In the genomic region with DNA sequence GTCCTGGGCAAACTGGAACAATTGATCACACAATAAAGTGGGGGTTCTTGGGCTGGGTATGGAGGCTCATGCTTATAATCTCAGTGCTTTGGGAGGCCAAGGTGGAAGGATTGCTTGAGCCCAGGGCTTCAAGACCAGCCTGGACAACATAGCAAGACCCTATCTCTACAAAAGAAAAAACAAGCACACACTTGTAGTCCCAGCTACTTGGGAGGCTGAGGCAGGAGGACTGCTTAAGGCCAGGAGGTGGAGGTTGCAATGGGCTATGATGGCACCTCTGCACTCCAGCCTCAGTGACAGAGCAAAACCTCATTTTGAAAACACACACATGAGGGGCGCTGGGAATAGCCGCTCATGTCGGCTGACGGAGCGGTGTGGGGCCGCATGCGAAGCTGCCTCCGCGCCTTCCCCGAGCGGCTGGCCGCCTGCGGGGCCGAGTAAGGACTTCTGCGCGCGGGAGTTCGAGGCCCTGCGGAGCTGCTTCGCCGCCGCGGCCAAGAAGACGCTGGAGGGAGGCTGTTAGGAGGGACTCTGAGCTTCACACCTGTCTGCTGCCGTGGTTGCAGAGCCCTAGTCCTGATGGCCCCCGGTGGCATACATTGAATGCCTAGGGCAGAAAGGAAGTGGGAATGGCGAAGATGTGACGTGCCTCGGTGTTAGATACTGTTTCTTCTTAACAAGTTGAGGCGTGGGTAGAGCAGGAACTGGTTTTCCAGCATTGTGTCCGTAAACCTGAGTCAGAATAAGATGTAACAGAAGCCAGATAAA, we compare ENCODE assay signal across 9 cellular contexts. TPM values are rescaled to one million over a fixed set of nuclear protein-coding genes. Genes with fewer than 3 reads are reported as not detected.
DNase-seq lines count a peak whose midpoint lies in the region; ATAC-seq and TF ChIP-seq lines count a peak whose summit lies in the region.
"Had no signal": no experiment of that assay in that cellular context is flagged by ENCODE, and none has a peak within 500 bp of the region (broad histone marks: within the 10 kb centered on the region; RNA-seq: fewer than 3 reads in every experiment).

No MANE protein-coding gene starts in this region.

- H3K27ac ChIP-seq in 22Rv1: peak overlapping the region; percentile 100
- H3K27ac ChIP-seq in PC-3 (ENCODE audit: low read length): peak overlapping the region; percentile 81
- H3K27ac ChIP-seq in A673 (ENCODE audit: low read depth, low read length, poor library complexity, severe bottlenecking): no peak overlapping the region

- peaks cover 5% of the 10 kb centered on the region for H3F3A ChIP-seq in PC-3 (ENCODE audit: low read length, unreplicated experiment)

- intact Hi-C loops in PC-3 (cut with micrococcal nuclease) (loop anchor here (5.0 kb wide), 1 partner anchor 280 kb away; a partner anchor contains a TSS), A673 (cut with micrococcal nuclease; ENCODE audit: unreplicated experiment) (no loop called here)

- H3K9me3 ChIP-seq in PC-3 (ENCODE audit: low read length) (no peaks in the 10 kb centered on the region), A673 (ENCODE audit: low read depth, low read length, poor library complexity, severe bottlenecking) (no peaks in the 10 kb centered on the region)

- H3K79me2 ChIP-seq in PC-3 (ENCODE audit: low read length): no peaks in the 10 kb centered on the region

- no peaks in the 10 kb centered on the region for H4K20me1 ChIP-seq in PC-3 (ENCODE audit: low read length)

- ATAC-seq in GM19324 (IDR thresholded peaks at IDR 0.05; ENCODE audit: low FRiP score, unreplicated experiment) (peak; percentile 6), PC-3 (no peak)

- CTCF ChIA-PET in PC-3 (lab: Charles Lee) (interaction anchor here (2.1 kb wide), 1 partner anchor 74 kb away, joined by 13 read pairs; no protein-coding TSS in a partner anchor), A673 (lab: Charles Lee) (no interaction called here)

- in situ Hi-C loops in ACHN (cut with HindIII; ENCODE audit: low pct_ligation_motif_present, low pct_unique_long_range_greater_than_20kb, low sequenced_read_pairs): no loop called here

- peak; percentile 68 for DNase-seq in PC-3
- DNase-seq in islet precursor cell: peak; percentile 45
- DNase-seq in A673 (ENCODE audit: low spot score): no peak
- DNase-seq in kidney glomerular epithelial cell (lab: John Stamatoyannopoulos, UW): no peak
- no peak for DNase-seq in GM19238 (ENCODE audit: insufficient read length, low spot score)
- no peak for DNase-seq in ACHN
- DNase-seq: SIG-M5 had no signal

- POLR2A ChIA-PET in PC-3 (lab: Charles Lee; ENCODE audit: unreplicated experiment): interaction anchor here (0.6 kb wide), 1 partner anchor 495 kb away, joined by 3 read pairs; no protein-coding TSS in a partner anchor
- POLR2A ChIA-PET in A673 (lab: Charles Lee; ENCODE audit: low non-redundant PET): interaction anchor here (0.6 kb wide), 1 partner anchor 16 kb away, joined by 3 read pairs; no protein-coding TSS in a partner anchor

- H3K36me3 ChIP-seq in PC-3 (ENCODE audit: low read depth, low read length) (no peaks in the 10 kb centered on the region), A673 (ENCODE audit: insufficient read depth, low read length, poor library complexity, severe bottlenecking) (no peaks in the 10 kb centered on the region)

- peak overlapping the region; percentile 58 for H3K4me3 ChIP-seq in PC-3 (ENCODE audit: low read length)
- H3K4me3 ChIP-seq in A673 (ENCODE audit: low read depth, low read length, poor library complexity, severe bottlenecking): no peak overlapping the region

- H3K4me1 ChIP-seq in PC-3 (ENCODE audit: insufficient read depth, low read length) (peaks cover 57% of the 10 kb centered on the region), A673 (ENCODE audit: insufficient read depth, low read length, poor library complexity, severe bottlenecking) (peaks cover 5% of the 10 kb centered on the region)

- H3K4me2 ChIP-seq in PC-3 (ENCODE audit: low read length): peak overlapping the region; percentile 85

- H3K27me3 ChIP-seq in PC-3 (ENCODE audit: low read length) (no peaks in the 10 kb centered on the region), A673 (replicated peaks; ENCODE audit: insufficient read depth, low read depth, low read length, poor library complexity) (no peaks in the 10 kb centered on the region)

- peak overlapping the region; percentile 60 for H3K9ac ChIP-seq in PC-3 (ENCODE audit: low read length)

- peak overlapping the region; percentile 74 for H2AFZ ChIP-seq in PC-3 (ENCODE audit: low read length)

- no peak for TF ChIP-seq CTCF in 22Rv1 (IDR thresholded peaks at IDR 0.05)
- TF ChIP-seq CTCF in PC-3 (conservative IDR thresholded peaks at IDR 0.05; ENCODE audit: low read depth, low read length): no peak
- no peak for TF ChIP-seq CTCF in A673 (conservative IDR thresholded peaks at IDR 0.05; ENCODE audit: low read depth, low read length)

- BruUV-seq in PC-3 (replicated peaks; lab: Mats Ljungman, UMichigan) (no TSS peak), A673 (replicated peaks; lab: Mats Ljungman, UMichigan) (no TSS peak)

- H3K9me2 ChIP-seq in PC-3 (replicated peaks; ENCODE audit: low read length): no peaks in the 10 kb centered on the region

RNA-seq across cellular contexts. Expression of a gene that starts 59.5 kb away (rescaled TPM):
- total RNA-seq in PC-3 (2014; rRNA removed): 62.2 and 62.9 TPM in 2 replicates
- total RNA-seq in A673 (2021): 30.5 and 33.4 TPM in 2 replicates

Comparison
In these comparisons a context has a peak if more than half of its experiments do, and no peak if none do; other contexts are left out.
1. DNase-seq: peak in PC-3 (single experiment) and islet precursor cell (single experiment); none in A673 (single experiment), kidney glomerular epithelial cell (single experiment), GM19238 (single experiment) and ACHN (single experiment).